8 cellular contexts compared by ENCODE assay signal in genomic region chr2:176140130-176140519, GRCh38. TPM values are rescaled to one million over a fixed set of nuclear protein-coding genes. Genes with fewer than 3 reads are reported as not detected.
DNase-seq lines count a peak whose midpoint lies in the region; ATAC-seq, FAIRE-seq and TF ChIP-seq lines count a peak whose summit lies in the region.

No MANE protein-coding gene starts in this region.

- no peak overlapping the region for H3K9ac ChIP-seq in H9 (ENCODE audit: extremely low read depth, insufficient read length, low read length)
- H3K9ac ChIP-seq in astrocyte (ENCODE audit: low read length), result peak overlapping the region; percentile 26

- no peak overlapping the region for H4K5ac ChIP-seq in H9 (ENCODE audit: insufficient read length, low read depth, low read length)

- DNase-seq in A549 (ENCODE audit: low read depth in 1 of 2, low spot score in 1 of 2) (no peak), H9 (no peak), astrocyte (ENCODE audit: low read depth) (no peak), mesenteric fat pad (ENCODE audit: low spot score) (peak; percentile 85), cerebellum (ENCODE audit: low spot score) (no peak)
- DNase-seq in stimulated activated CD4-positive, alpha-beta T cell treated with anti-CD3 and anti-CD28 coated beads, Interleukin-1b, Interleukin-23, amount 100 ng/mL, for 48 hours, result no peak
- DNase-seq in effector CD4-positive, alpha-beta T cell, result no peak

- H3K79me1 ChIP-seq in H9 (ENCODE audit: insufficient read depth, low read depth, low read length, poor library complexity, severe bottlenecking), result no peaks in the 10 kb centered on the region

- H2AK5ac ChIP-seq in H9 (ENCODE audit: insufficient read length, low read length), result no peak overlapping the region

- H2BK15ac ChIP-seq in H9 (ENCODE audit: low read depth, low read length), result no peak overlapping the region

- peaks cover 0 to 6% of the 10 kb centered on the region in 2 experiments; a peak in 4 of 5 replicates for H3K9me3 Mint-ChIP-seq in H9
- peaks cover 41% of the 10 kb centered on the region for H3K9me3 Mint-ChIP-seq in astrocyte (ENCODE audit: unreplicated experiment)

- no peak overlapping the region for H2BK12ac ChIP-seq in H9 (ENCODE audit: insufficient read length, low read depth, low read length)

- H3K18ac ChIP-seq in H9 (ENCODE audit: insufficient read length, low read depth, low read length), result no peak overlapping the region

- no peak overlapping the region for H2BK5ac ChIP-seq in H9 (ENCODE audit: insufficient read length, low read length)

- POLR2A ChIA-PET in A549 (lab: Yijun Ruan, JAX), result interaction anchor here (0.6 to 2.2 kb wide), 4 partner anchors 13 to 512 kb away, joined by 3 to 9 read pairs (median 6); no protein-coding TSS in a partner anchor

- H4K20me1 ChIP-seq in H9 (ENCODE audit: control insufficient read depth, insufficient read depth, insufficient read length) (no peaks in the 10 kb centered on the region), astrocyte (ENCODE audit: insufficient read depth, low read length) (no peaks in the 10 kb centered on the region)

- H3K4me1 ChIP-seq in A549, result peaks cover 5% of the 10 kb centered on the region; the same call in 2 of the 3 replicates
- H3K4me1 ChIP-seq in H9 (ENCODE audit: insufficient read depth, low read length), result no peaks in the 10 kb centered on the region; the same call in 1 of the 2 replicates
- peaks cover 8% of the 10 kb centered on the region for H3K4me1 ChIP-seq in astrocyte (ENCODE audit: insufficient read depth, low read length)

- H3K9me3 ChIP-seq in A549 (no peaks in the 10 kb centered on the region), H9 (ENCODE audit: control insufficient read depth, low read depth, low read length) (no peaks in the 10 kb centered on the region), astrocyte (ENCODE audit: insufficient read depth, low read depth, low read length) (peaks cover 6% of the 10 kb centered on the region)

- TF ChIP-seq CTCF in A549 (IDR thresholded peaks at IDR 0.05), result no peak
- no peak for TF ChIP-seq CTCF in H9 (conservative IDR thresholded peaks at IDR 0.05)
- no peak for TF ChIP-seq CTCF in astrocyte (IDR thresholded peaks at IDR 0.05; ENCODE audit: insufficient read depth, low read depth, low read length)

- H3K27ac Mint-ChIP-seq in H9 (no peak overlapping the region), astrocyte (ENCODE audit: unreplicated experiment) (no peak overlapping the region)

- H3K4me3 Mint-ChIP-seq in H9 (peak overlapping the region in 1 of 2 experiments; percentile 60; a peak in 2 of 5 replicates), astrocyte (ENCODE audit: unreplicated experiment) (peak overlapping the region; percentile 75)

- H3K36me3 Mint-ChIP-seq in H9 (ENCODE audit: insufficient read depth in 1 of 3, low read depth in 3 of 3) (no peaks in the 10 kb centered on the region), astrocyte (ENCODE audit: low read depth, unreplicated experiment) (peaks cover 2% of the 10 kb centered on the region)

- TF ChIP-seq EP300 in A549 (IDR thresholded peaks at IDR 0.05), result no peak

- no peak overlapping the region for H3T11ph ChIP-seq in H9 (ENCODE audit: low read length)

- peaks cover 85% of the 10 kb centered on the region for H3K27me3 ChIP-seq in H9 (ENCODE audit: insufficient read depth, low read length)
- peaks cover 81% of the 10 kb centered on the region for H3K27me3 ChIP-seq in astrocyte (ENCODE audit: insufficient read depth, low read length)

- no peak overlapping the region for H3K14ac ChIP-seq in H9 (ENCODE audit: insufficient read depth, low read length)

- FAIRE-seq in A549 (lab: Jason Lieb, UNC) (no peak), astrocyte (lab: Jason Lieb, UNC) (no peak)

- H2AFZ ChIP-seq in H9 (ENCODE audit: low read length) (no peak overlapping the region), astrocyte (ENCODE audit: low read depth, low read length) (peak overlapping the region; percentile 66)

- no peak for TF ChIP-seq RAD21 in A549 (conservative IDR thresholded peaks at IDR 0.05 in 1 of 2, IDR thresholded peaks at IDR 0.05 in 1 of 2)

- H3K27me3 Mint-ChIP-seq in H9 (ENCODE audit: low read depth) (peaks cover 98% of the 10 kb centered on the region), astrocyte (ENCODE audit: low read depth, unreplicated experiment) (peaks cover 91% of the 10 kb centered on the region)

- CTCF ChIA-PET in A549 (lab: Yijun Ruan, JAX), result interaction anchor here (0.6 to 11.6 kb wide), 91 partner anchors 8 to 1416 kb away, joined by 3 to 216 read pairs (median 5); partner anchors contain the start of genes HOXD1, HOXD3 and HOXD4

- H3K23ac ChIP-seq in H9 (ENCODE audit: insufficient read length, low read depth, low read length), result no peak overlapping the region

- peaks cover 2 to 11% of the 10 kb centered on the region in 2 experiments; a peak in 3 of 4 replicates for H3K4me1 Mint-ChIP-seq in H9
- no peaks in the 10 kb centered on the region for H3K4me1 Mint-ChIP-seq in astrocyte (ENCODE audit: low read depth, unreplicated experiment)

- no peak overlapping the region for H4K8ac ChIP-seq in H9 (replicated peaks; ENCODE audit: insufficient read length, low read depth, low read length)

- no peak overlapping the region for H4K91ac ChIP-seq in H9 (ENCODE audit: insufficient read length, low read depth, low read length)

- 30% methylated on average over 13 of the region's 13 CpGs for WGBS in A549 (ENCODE audit: missing lambda C conversion rate)
- no CpG with 5 or more reads among the region's 13 CpGs for WGBS in H9 (ENCODE audit: extremely low coverage, insufficient read length, low lambda C conversion rate)

- TF ChIP-seq POLR2A in A549 (IDR thresholded peaks at IDR 0.05; ENCODE audit: low read length), result no peak

- no peak overlapping the region for H2BK120ac ChIP-seq in H9 (ENCODE audit: low read depth, low read length, poor library complexity, severe bottlenecking)

- H2BK20ac ChIP-seq in H9 (ENCODE audit: low read depth, low read length, poor library complexity, severe bottlenecking), result no peak overlapping the region

- no peaks in the 10 kb centered on the region for H3K79me2 ChIP-seq in H9 (ENCODE audit: insufficient read depth, low read length)
- H3K79me2 ChIP-seq in astrocyte (ENCODE audit: insufficient read depth, low read length), result no peaks in the 10 kb centered on the region

- ATAC-seq in A549 (no peak; a peak in 2 of 6 replicates), HG02884 (IDR thresholded peaks at IDR 0.05; ENCODE audit: unreplicated experiment) (no peak)

- H3K4me3 ChIP-seq in A549, result peak overlapping the region; percentile 49
- H3K4me3 ChIP-seq in astrocyte (ENCODE audit: insufficient read depth, low read depth, low read length), result peak overlapping the region; percentile 45

- H3K36me3 ChIP-seq in astrocyte (ENCODE audit: insufficient read depth, low read length), result no peaks in the 10 kb centered on the region

- peak overlapping the region; percentile 77 for H3K4me2 ChIP-seq in A549
- H3K4me2 ChIP-seq in H9 (ENCODE audit: insufficient read depth, insufficient read length, low read length), result peak overlapping the region; percentile 30
- peak overlapping the region; percentile 78 for H3K4me2 ChIP-seq in astrocyte (ENCODE audit: low read length)

- peaks cover 8% of the 10 kb centered on the region for H3K23me2 ChIP-seq in H9 (ENCODE audit: insufficient read length, low read depth, low read length, poor library complexity, severe bottlenecking)

- H3K4ac ChIP-seq in H9 (ENCODE audit: low read depth, low read length), result no peak overlapping the region

- no peak overlapping the region for H3K56ac ChIP-seq in H9 (ENCODE audit: insufficient read length, low read depth, low read length)

- H3K27ac ChIP-seq in A549 (peak overlapping the region; percentile 87 to 99), H9 (ENCODE audit: insufficient read length, low read depth, low read length) (no peak overlapping the region), astrocyte (ENCODE audit: low read depth, low read length) (no peak overlapping the region)

RNA-seq across cellular contexts. Expression of gene HOXD8, which starts 10.6 kb away (rescaled TPM):
- polyA plus RNA-seq in A549 (2011; rRNA removed), result 6.4 and 8.5 TPM in 2 replicates
- polyA plus RNA-seq in A549 (2012; cell fraction: cytosol; rRNA removed), result 2.3 and 3.0 TPM in 2 replicates
- polyA plus RNA-seq in A549 (2012; cell fraction: nucleus; rRNA removed), result 1.7 and 1.8 TPM in 2 replicates
- polyA plus RNA-seq in A549 (2017; fragmentation: RNase III; extraction: RNeasy Plus Mini Kit Qiagen cat#74134 plus additional on column Dnase treatment), result 3.5 to 3.9 TPM (median 3.8 TPM) in 3 replicates
- polyA minus RNA-seq in A549 (2011; rRNA and poly(A)+ RNA removed), result 0.97 and 2.5 TPM in 2 replicates
- total RNA-seq in H9 (2021), result not detected in 2 replicates
- not detected in 2 replicates for total RNA-seq in astrocyte
- 13.3 TPM for total RNA-seq in mesenteric fat pad
- not detected for total RNA-seq in cerebellum

RNA-seq across cellular contexts. Expression of gene HOXD4, which starts 11.2 kb away (rescaled TPM):
- 0.27 and 0.28 TPM in 2 replicates for polyA plus RNA-seq in A549 (2011; rRNA removed)
- polyA plus RNA-seq in A549 (2012; cell fraction: cytosol; rRNA removed), result 0.32 and 0.43 TPM in 2 replicates
- 2.6 and 3.1 TPM in 2 replicates for polyA plus RNA-seq in A549 (2012; cell fraction: nucleus; rRNA removed)
- polyA plus RNA-seq in A549 (2017; fragmentation: RNase III; extraction: RNeasy Plus Mini Kit Qiagen cat#74134 plus additional on column Dnase treatment), result 0.54 to 0.92 TPM (median 0.87 TPM) in 3 replicates
- polyA minus RNA-seq in A549 (2011; rRNA and poly(A)+ RNA removed), result 0.25 TPM in 1 of 2 replicates, not detected in the other
- not detected in 2 replicates for total RNA-seq in H9 (2021)
- total RNA-seq in astrocyte, result not detected in 2 replicates
- total RNA-seq in mesenteric fat pad, result 4.1 TPM
- total RNA-seq in cerebellum, result not detected

RNA-seq across cellular contexts. Expression of gene HOXD3, which starts 17.0 kb away (rescaled TPM):
- polyA plus RNA-seq in A549 (2011; rRNA removed) (0.27 and 0.70 TPM in 2 replicates), A549 (2017; fragmentation: RNase III; extraction: RNeasy Plus Mini Kit Qiagen cat#74134 plus additional on column Dnase treatment) (0.14 to 0.36 TPM (median 0.18 TPM) in 3 replicates)
- 0.16 and 0.19 TPM in 2 replicates for polyA plus RNA-seq in A549 (2012; cell fraction: cytosol; rRNA removed)
- 0.71 and 0.89 TPM in 2 replicates for polyA plus RNA-seq in A549 (2012; cell fraction: nucleus; rRNA removed)
- not detected in 2 replicates for polyA minus RNA-seq in A549 (2011; rRNA and poly(A)+ RNA removed)
- total RNA-seq in H9 (2021) (not detected in 2 replicates), astrocyte (not detected in 2 replicates), mesenteric fat pad (5.3 TPM), cerebellum (not detected)

RNA-seq across cellular contexts. Expression of gene HOXD9, which starts 17.6 kb away (rescaled TPM):
- polyA plus RNA-seq in A549 (2011; rRNA removed) (0.34 and 0.45 TPM in 2 replicates), A549 (2017; fragmentation: RNase III; extraction: RNeasy Plus Mini Kit Qiagen cat#74134 plus additional on column Dnase treatment) (0.94 to 1.7 TPM (median 1.0 TPM) in 3 replicates)
- polyA plus RNA-seq in A549 (2012; cell fraction: cytosol; rRNA removed), result 0.30 and 0.47 TPM in 2 replicates
- 8.3 and 8.7 TPM in 2 replicates for polyA plus RNA-seq in A549 (2012; cell fraction: nucleus; rRNA removed)
- polyA minus RNA-seq in A549 (2011; rRNA and poly(A)+ RNA removed), result not detected in 2 replicates
- total RNA-seq in H9 (2021) (not detected in 2 replicates), astrocyte (not detected in 2 replicates), mesenteric fat pad (6.1 TPM), cerebellum (not detected)

RNA-seq across cellular contexts. Expression of gene HOXD10, which starts 23.5 kb away (rescaled TPM):
- polyA plus RNA-seq in A549 (2011; rRNA removed), result 4.6 and 4.8 TPM in 2 replicates
- 1.8 and 2.3 TPM in 2 replicates for polyA plus RNA-seq in A549 (2012; cell fraction: cytosol; rRNA removed)
- polyA plus RNA-seq in A549 (2012; cell fraction: nucleus; rRNA removed), result 3.6 and 6.3 TPM in 2 replicates
- 3.7 to 5.4 TPM (median 4.3 TPM) in 3 replicates for polyA plus RNA-seq in A549 (2017; fragmentation: RNase III; extraction: RNeasy Plus Mini Kit Qiagen cat#74134 plus additional on column Dnase treatment)
- polyA minus RNA-seq in A549 (2011; rRNA and poly(A)+ RNA removed), result 1.2 and 1.9 TPM in 2 replicates
- not detected in 2 replicates for total RNA-seq in H9 (2021)
- total RNA-seq in astrocyte, result not detected in 2 replicates
- 1.7 TPM for total RNA-seq in mesenteric fat pad
- total RNA-seq in cerebellum, result not detected

Comparison
In these comparisons a context has a peak if more than half of its experiments do, and no peak if none do; other contexts are left out.
1. H3K27ac ChIP-seq: peak in A549 (2 of 2); none in H9 (single experiment) and astrocyte (single experiment).
2. RNA of gene HOXD8, which starts 10.6 kb away (total RNA-seq): 13.3 TPM in mesenteric fat pad (single experiment); not detected in astrocyte, not detected in H9 and not detected in cerebellum (single experiment); every median in the first group is over 10 times any median in the second.
3. Peak in every context shown above with its lines, with median percentiles within 50 percentile points of each other: H3K4me2 ChIP-seq.